Comparison of ENCODE assay signal across 15 cellular contexts in genomic region chr1:5830771-5831599, GRCh38.
DNase-seq lines count a peak whose midpoint lies in the region; ATAC-seq and TF ChIP-seq lines count a peak whose summit lies in the region.
"Had no signal": no experiment of that assay in that cellular context is flagged by ENCODE, and none has a peak within 500 bp of the region (broad histone marks: within the 10 kb centered on the region; RNA-seq: fewer than 3 reads in every experiment).

No MANE protein-coding gene starts in this region.

- no peaks in the 10 kb centered on the region for H3K9me3 ChIP-seq in BE2C
- H3K9me3 ChIP-seq: HAP-1, stomach had no signal

- DNase-seq in BE2C (peak; percentile 58), NCI-H69 (lab: John Stamatoyannopoulos, UW) (peak; percentile 16), iPS DF 19.7 (ENCODE audit: low read depth, low spot score) (peak; percentile 80), lower leg skin (ENCODE audit: low spot score in 2 of 2) (no peak), GF-D8 (lab: John Stamatoyannopoulos, UW) (no peak)
- DNase-seq: activated CD4-positive, alpha-beta T cell treated with anti-CD3 and anti-CD28 coated beads, Interleukin-2, amount 50 U/mL, for 1 hour; activated gamma-delta T cell treated with Interleukin-2 at 50 U/mL for 16 hours; CD4-positive, alpha-beta T cell; NCI-H345; stomach had no signal

- WGBS in lower leg skin, 2 donors: 47 to 51% methylated on average over 18 to 21 of the region's 26 CpGs

- H3K4me3 ChIP-seq in BE2C (ENCODE audit: low read depth, low read length) (no peak overlapping the region), GM12875 (ENCODE audit: low read depth, low read length) (no peak overlapping the region), lower leg skin (ENCODE audit: low read depth, poor library complexity, severe bottlenecking) (no peak overlapping the region)
- H3K4me3 ChIP-seq: HAP-1, SK-N-MC, stomach had no signal

- no peaks in the 10 kb centered on the region for H3K36me3 ChIP-seq in BE2C
- H3K36me3 ChIP-seq: HAP-1, stomach had no signal

- ATAC-seq in GM21526 (IDR thresholded peaks at IDR 0.05; ENCODE audit: low FRiP score, unreplicated experiment): no peak
- ATAC-seq in GM18517 (IDR thresholded peaks at IDR 0.05; ENCODE audit: unreplicated experiment): no peak

- no peaks in the 10 kb centered on the region for H3K4me1 ChIP-seq in BE2C
- H3K4me1 ChIP-seq: HAP-1 had no signal

- no peak for TF ChIP-seq POLR2A in lower leg skin (IDR thresholded peaks at IDR 0.05)

- intact Hi-C loops in lower leg skin (cut with DNase I; ENCODE audit: low total_unique reads): no loop called here

- no peaks in the 10 kb centered on the region for H3K27me3 ChIP-seq in BE2C

- TF ChIP-seq CTCF in BE2C (IDR thresholded peaks at IDR 0.05; ENCODE audit: low read depth, low read length) (peak; percentile 49), GM12875 (IDR thresholded peaks at IDR 0.05; ENCODE audit: borderline replicate concordance, insufficient read depth, low read depth, low read length) (peak; percentile 30; the same call in 1 of the 2 replicates), lower leg skin (IDR thresholded peaks at IDR 0.05) (no peak)

Comparison
In these comparisons a context has a peak if more than half of its experiments do, and no peak if none do; other contexts are left out.
1. DNase-seq: peak in BE2C (single experiment), NCI-H69 (single experiment) and iPS DF 19.7 (single experiment); none in lower leg skin (0 of 2) and GF-D8 (single experiment).
2. CTCF ChIP-seq: peak in BE2C (single experiment) and GM12875 (single experiment); none in lower leg skin (0 of 3).